Comparison of ENCODE assay signal across 14 cellular contexts in the genomic region with DNA sequence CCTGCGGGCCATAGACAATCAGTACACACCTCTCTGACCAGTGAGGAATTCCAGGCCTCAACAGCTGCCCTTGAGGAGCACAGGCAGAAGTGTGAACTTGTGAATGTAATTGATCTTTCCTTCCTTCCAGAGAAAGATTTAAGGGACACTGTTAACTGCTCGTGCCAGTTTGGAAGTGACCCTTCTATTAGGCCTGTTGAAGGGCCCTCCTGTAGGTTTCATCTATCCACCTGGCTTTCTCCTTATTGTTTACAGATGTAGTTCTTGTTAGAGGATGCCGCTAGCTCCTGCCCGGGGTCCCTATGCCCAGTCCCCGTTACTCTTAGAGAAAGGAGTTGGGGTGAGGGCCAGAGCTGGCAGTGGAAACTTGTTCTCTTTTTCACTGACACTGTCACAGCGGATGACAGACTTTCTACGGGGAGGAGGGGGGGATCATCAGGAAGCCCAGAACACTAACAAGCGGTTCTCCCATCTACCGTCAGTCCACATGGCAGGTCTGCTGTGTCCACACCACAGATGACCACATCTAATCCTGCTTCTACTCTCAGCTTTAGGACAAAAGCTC. TPM values are rescaled to one million over a fixed set of nuclear protein-coding genes. Genes with fewer than 3 reads are reported as not detected.
A peak's percentile ranks its signal among the peaks of the same experiment; 100 is the strongest.
DNase-seq lines count a peak whose midpoint lies in the region; ATAC-seq and TF ChIP-seq lines count a peak whose summit lies in the region.
"Had no signal": no experiment of that assay in that cellular context is flagged by ENCODE, and none has a peak within 500 bp of the region (broad histone marks: within the 10 kb centered on the region; RNA-seq: fewer than 3 reads in every experiment).

No MANE protein-coding gene starts in this region.

- H3K27ac ChIP-seq in lung (ENCODE audit: low read depth in 1 of 2, low read length in 1 of 2), result peak overlapping the region; percentile 9 to 56
- H3K27ac ChIP-seq: C4-2B had no signal

- peaks cover 42% of the 10 kb centered on the region for H3K36me3 Mint-ChIP-seq in activated naive CD8-positive, alpha-beta T cell treated with anti-CD3 and anti-CD28 coated beads for 36 hours

- peaks cover 57% of the 10 kb centered on the region for H3K4me1 Mint-ChIP-seq in activated naive CD8-positive, alpha-beta T cell treated with anti-CD3 and anti-CD28 coated beads for 36 hours

- H3K9me3 Mint-ChIP-seq in activated naive CD8-positive, alpha-beta T cell treated with anti-CD3 and anti-CD28 coated beads for 36 hours, result no peaks in the 10 kb centered on the region

- no peak overlapping the region for H3K4me3 ChIP-seq in lung

- TF ChIP-seq CTCF in lung (IDR thresholded peaks at IDR 0.05; ENCODE audit: control extremely low read depth, extremely low read depth), result no peak

- peaks cover 25 to 31% of the 10 kb centered on the region in 2 donors for H3K4me1 ChIP-seq in lung (ENCODE audit: control insufficient read depth in 2 of 2, insufficient read depth in 2 of 2, low read length in 2 of 2)

- H3K36me3 ChIP-seq in lung (ENCODE audit: control insufficient read depth in 2 of 2, insufficient read depth in 2 of 2, low read length in 2 of 2), result peaks cover 18 to 41% of the 10 kb centered on the region in 2 donors

- peak; percentile 2 for DNase-seq in stimulated activated CD4-positive, alpha-beta T cell treated with anti-CD3 and anti-CD28 coated beads, Interleukin-4, amount 100 ng/mL, for 24 hours
- DNase-seq in stimulated activated CD4-positive, alpha-beta T cell treated with anti-CD3 and anti-CD28 coated beads, Interleukin-12 subunit alpha, Interleukin-12 subunit beta, amount 100 ng/mL, for 4 hours, result no peak
- DNase-seq in activated naive CD8-positive, alpha-beta T cell treated with anti-CD3 and anti-CD28 coated beads for 36 hours, result no peak
- DNase-seq in lung (ENCODE audit: low spot score), result peak; percentile 22
- DNase-seq in ureter (ENCODE audit: low spot score), result peak; percentile 32
- no peak for DNase-seq in stimulated activated naive CD4-positive, alpha-beta T cell (lab: John Stamatoyannopoulos, UW)
- DNase-seq in CD1c-positive myeloid dendritic cell (ENCODE audit: extremely low spot score), result no peak
- DNase-seq in NCI-H345 treated with DMSO at 0.1 percent for 48 hours (lab: John Stamatoyannopoulos, UW; ENCODE audit: unreplicated experiment), result no peak
- DNase-seq: activated gamma-delta T cell; hippocampal formation; NCI-H1105; stimulated activated naive CD4-positive, alpha-beta T cell treated with Interleukin-2 at 50 U/mL for 16 hours; T1000 had no signal

- no peaks in the 10 kb centered on the region for H3K9me3 ChIP-seq in lung (ENCODE audit: control insufficient read depth in 2 of 2, insufficient read depth in 1 of 2, low read length in 1 of 2)

- no peak overlapping the region for H3K4me3 Mint-ChIP-seq in activated naive CD8-positive, alpha-beta T cell treated with anti-CD3 and anti-CD28 coated beads for 36 hours

- no peak for ATAC-seq in lung (ENCODE audit: insufficient read depth, low FRiP score)

- H3K27ac Mint-ChIP-seq in activated naive CD8-positive, alpha-beta T cell treated with anti-CD3 and anti-CD28 coated beads for 36 hours, result peak overlapping the region; percentile 85

- 69 to 70% methylated on average over 9 of the region's 9 CpGs for WGBS in lung, 2 donors

- no peaks in the 10 kb centered on the region for H3K27me3 Mint-ChIP-seq in activated naive CD8-positive, alpha-beta T cell treated with anti-CD3 and anti-CD28 coated beads for 36 hours

- no peaks in the 10 kb centered on the region for H3K27me3 ChIP-seq in lung (ENCODE audit: control insufficient read depth, insufficient read depth)

RNA-seq across cellular contexts. Expression of a gene that starts 42.6 kb away (rescaled TPM):
- 10 to 100 TPM; 58.5 to 59.4 TPM for total RNA-seq in activated naive CD8-positive, alpha-beta T cell treated with anti-CD3 and anti-CD28 coated beads for 36 hours
- total RNA-seq in lung, result 10 to 100 TPM; 16.2 to 46.0 TPM
- polyA plus RNA-seq in lung, result 10 to 100 TPM in 1 of 2 donors, 1 to 10 TPM in 1; 9.6 to 19.6 TPM
- total RNA-seq in ureter, result 20.4 TPM

Comparison
In these comparisons a context has a peak if more than half of its experiments do, and no peak if none do; other contexts are left out.
1. DNase-seq: peak in stimulated activated CD4-positive, alpha-beta T cell treated with anti-CD3 and anti-CD28 coated beads, Interleukin-4, amount 100 ng/mL, for 24 hours (single experiment), lung (single experiment) and ureter (single experiment); none in stimulated activated CD4-positive, alpha-beta T cell treated with anti-CD3 and anti-CD28 coated beads, Interleukin-12 subunit alpha, Interleukin-12 subunit beta, amount 100 ng/mL, for 4 hours (single experiment), activated naive CD8-positive, alpha-beta T cell treated with anti-CD3 and anti-CD28 coated beads for 36 hours (single experiment), stimulated activated naive CD4-positive, alpha-beta T cell (0 of 6), CD1c-positive myeloid dendritic cell (single experiment) and NCI-H345 treated with DMSO at 0.1 percent for 48 hours (single experiment).